In the genomic region with DNA sequence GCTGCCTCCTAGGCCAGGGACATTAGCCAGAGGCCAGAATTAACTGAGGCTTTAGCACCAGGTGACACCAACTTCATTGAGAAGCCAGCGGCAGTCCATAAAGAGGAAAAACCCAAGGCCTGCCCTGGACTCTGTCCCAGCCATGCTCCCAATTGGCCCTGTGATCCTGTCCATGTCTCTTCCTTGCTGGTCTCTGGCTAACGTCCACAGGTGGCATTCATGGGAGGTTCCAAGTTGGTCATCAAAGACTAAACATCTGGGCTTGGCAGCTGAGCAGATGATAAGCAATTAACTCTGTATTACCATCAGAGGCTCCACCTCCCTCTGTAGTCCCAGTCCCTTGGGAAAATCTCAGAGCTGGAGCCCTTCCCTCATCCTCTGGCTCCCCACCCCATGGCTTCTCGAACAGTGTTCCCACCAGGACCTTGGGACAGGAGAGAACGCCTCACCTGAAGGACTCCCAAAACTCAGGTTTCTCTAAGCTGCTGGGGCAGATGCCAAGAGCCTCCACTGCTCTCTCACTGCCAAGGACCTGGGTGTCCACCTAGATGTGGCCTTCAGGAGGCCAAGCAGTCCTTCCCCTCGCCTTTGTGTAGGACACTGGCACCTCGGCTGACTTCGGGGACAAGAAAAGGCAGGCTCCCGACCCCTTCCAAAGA, we compare ENCODE assay signal across 25 cellular contexts. TPM values are rescaled to one million over a fixed set of nuclear protein-coding genes. Genes with fewer than 3 reads are reported as not detected.
DNase-seq lines count a peak whose midpoint lies in the region; ATAC-seq and TF ChIP-seq lines count a peak whose summit lies in the region.
"Had no signal": no experiment of that assay in that cellular context is flagged by ENCODE, and none has a peak within 500 bp of the region (broad histone marks: within the 10 kb centered on the region; RNA-seq: fewer than 3 reads in every experiment).

No MANE protein-coding gene starts in this region.

- ATAC-seq in stimulated activated naive B cell treated with anti-CD40 and anti-IgM and Interleukin-4, amounts not matched to agents 10 μg/mL and 1 μg/mL and 100 μg/mL, for 72 hours (replicated peaks) = no peak
- ATAC-seq in HG03045 (IDR thresholded peaks at IDR 0.05; ENCODE audit: unreplicated experiment) = no peak
- ATAC-seq in HG02759 (IDR thresholded peaks at IDR 0.05; ENCODE audit: unreplicated experiment) = no peak
- no peak for ATAC-seq in naive thymus-derived CD8-positive, alpha-beta T cell
- ATAC-seq: left ventricle myocardium superior, right lobe of liver had no signal

- H3K4me3 Mint-ChIP-seq in activated CD4-positive, alpha-beta T cell treated with anti-CD3 and anti-CD28 coated beads, Interleukin-2, amount 10 ng/mL, durations not matched to agents 7 days and 5 days = no peak overlapping the region
- no peak overlapping the region for H3K4me3 Mint-ChIP-seq in IgD-negative memory B cell
- H3K4me3 Mint-ChIP-seq in stimulated activated naive B cell treated with anti-CD40 and anti-IgM and Interleukin-4, amounts not matched to agents 10 μg/mL and 1 μg/mL and 100 μg/mL, for 72 hours = no peak overlapping the region
- H3K4me3 Mint-ChIP-seq in naive thymus-derived CD8-positive, alpha-beta T cell = no peak overlapping the region

- H3K27ac Mint-ChIP-seq in activated CD4-positive, alpha-beta T cell treated with anti-CD3 and anti-CD28 coated beads, Interleukin-2, amount 10 ng/mL, durations not matched to agents 7 days and 5 days = peak overlapping the region; percentile 6
- peak overlapping the region in 2 of 3 donors; percentile 60 to 68 for H3K27ac Mint-ChIP-seq in IgD-negative memory B cell
- H3K27ac Mint-ChIP-seq in stimulated activated naive B cell treated with anti-CD40 and anti-IgM and Interleukin-4, amounts not matched to agents 10 μg/mL and 1 μg/mL and 100 μg/mL, for 72 hours = peak overlapping the region; percentile 15
- peak overlapping the region in 5 of 10 donors; percentile 24 to 84 (median 75) for H3K27ac Mint-ChIP-seq in naive thymus-derived CD8-positive, alpha-beta T cell

- no peaks in the 10 kb centered on the region for H3K4me1 Mint-ChIP-seq in activated CD4-positive, alpha-beta T cell treated with anti-CD3 and anti-CD28 coated beads, Interleukin-2, amount 10 ng/mL, durations not matched to agents 7 days and 5 days
- no peaks in the 10 kb centered on the region for H3K4me1 Mint-ChIP-seq in IgD-negative memory B cell
- peaks cover 2 to 6% of the 10 kb centered on the region in 2 donors for H3K4me1 Mint-ChIP-seq in stimulated activated naive B cell treated with anti-CD40 and anti-IgM and Interleukin-4, amounts not matched to agents 10 μg/mL and 1 μg/mL and 100 μg/mL, for 72 hours
- peaks cover 0 to 7% (median 3%) of the 10 kb centered on the region in 4 donors for H3K4me1 Mint-ChIP-seq in naive thymus-derived CD8-positive, alpha-beta T cell

- H3K27me3 Mint-ChIP-seq in activated CD4-positive, alpha-beta T cell treated with anti-CD3 and anti-CD28 coated beads, Interleukin-2, amount 10 ng/mL, durations not matched to agents 7 days and 5 days = no peaks in the 10 kb centered on the region
- H3K27me3 Mint-ChIP-seq in IgD-negative memory B cell = no peaks in the 10 kb centered on the region
- H3K27me3 Mint-ChIP-seq in stimulated activated naive B cell treated with anti-CD40 and anti-IgM and Interleukin-4, amounts not matched to agents 10 μg/mL and 1 μg/mL and 100 μg/mL, for 72 hours = no peaks in the 10 kb centered on the region
- no peaks in the 10 kb centered on the region for H3K27me3 Mint-ChIP-seq in naive thymus-derived CD8-positive, alpha-beta T cell

- H3K4me3 ChIP-seq in fibroblast of villous mesenchyme (ENCODE audit: low read depth, low read length) = no peak overlapping the region
- H3K4me3 ChIP-seq: right lobe of liver had no signal

- POLR2A ChIA-PET in activated CD4-positive, alpha-beta T cell treated with anti-CD3 and anti-CD28 coated beads, Interleukin-2, amount 10 ng/mL, durations not matched to agents 7 days and 5 days (lab: Charles Lee) = no interaction called here
- POLR2A ChIA-PET in naive thymus-derived CD8-positive, alpha-beta T cell (lab: Charles Lee) = no interaction called here

- CTCF ChIA-PET in activated CD4-positive, alpha-beta T cell treated with anti-CD3 and anti-CD28 coated beads, Interleukin-2, amount 10 ng/mL, durations not matched to agents 7 days and 5 days (lab: Charles Lee) = interaction anchor here (1.4 to 4.4 kb wide), 3 partner anchors 7 to 78 kb away, joined by 3 to 32 read pairs (median 3); no protein-coding TSS in a partner anchor

- H3K9me3 Mint-ChIP-seq in activated CD4-positive, alpha-beta T cell treated with anti-CD3 and anti-CD28 coated beads, Interleukin-2, amount 10 ng/mL, durations not matched to agents 7 days and 5 days = no peaks in the 10 kb centered on the region
- H3K9me3 Mint-ChIP-seq in IgD-negative memory B cell = no peaks in the 10 kb centered on the region
- no peaks in the 10 kb centered on the region for H3K9me3 Mint-ChIP-seq in stimulated activated naive B cell treated with anti-CD40 and anti-IgM and Interleukin-4, amounts not matched to agents 10 μg/mL and 1 μg/mL and 100 μg/mL, for 72 hours
- no peaks in the 10 kb centered on the region for H3K9me3 Mint-ChIP-seq in naive thymus-derived CD8-positive, alpha-beta T cell

- DNase-seq in activated CD4-positive, alpha-beta T cell treated with anti-CD3 and anti-CD28 coated beads, Interleukin-2, amount 10 ng/mL, durations not matched to agents 7 days and 5 days = no peak
- no peak for DNase-seq in activated CD4-positive, alpha-beta T cell treated with anti-CD3 and anti-CD28 coated beads, Interleukin-2, amount 50 U/mL, for 48 hours
- peak; percentile 24 for DNase-seq in fibroblast of villous mesenchyme (ENCODE audit: low read depth)
- DNase-seq in stimulated activated naive B cell treated with anti-CD40 and anti-IgM and Interleukin-4, amounts not matched to agents 10 μg/mL and 1 μg/mL and 100 μg/mL, for 72 hours = no peak
- no peak for DNase-seq in naive thymus-derived CD8-positive, alpha-beta T cell
- DNase-seq: activated CD8-positive, alpha-beta memory T cell treated with anti-CD3 and anti-CD28 coated beads, Interleukin-2, amount 50 U/mL, for 48 hours; activated effector memory CD4-positive, alpha-beta T cell treated with Interleukin-2 at 50 U/mL for 16 hours; DMS79; effector CD4-positive, alpha-beta T cell; erythroblast; foreskin melanocyte; GF-D8; GOT3; hippocampal formation; Kasumi-1; left ventricle myocardium superior; NCI-H1048; NCI-H187; right lobe of liver; Right ventricle myocardium superior; substantia nigra; T1000 had no signal

- no peak for TF ChIP-seq CTCF in fibroblast of villous mesenchyme (IDR thresholded peaks at IDR 0.05; ENCODE audit: insufficient read depth, low read depth, low read length)

- peaks cover 15% of the 10 kb centered on the region for H3K36me3 Mint-ChIP-seq in activated CD4-positive, alpha-beta T cell treated with anti-CD3 and anti-CD28 coated beads, Interleukin-2, amount 10 ng/mL, durations not matched to agents 7 days and 5 days (ENCODE audit: low read depth)
- H3K36me3 Mint-ChIP-seq in IgD-negative memory B cell = no peaks in the 10 kb centered on the region
- peaks cover 28 to 51% of the 10 kb centered on the region in 2 donors for H3K36me3 Mint-ChIP-seq in stimulated activated naive B cell treated with anti-CD40 and anti-IgM and Interleukin-4, amounts not matched to agents 10 μg/mL and 1 μg/mL and 100 μg/mL, for 72 hours
- peaks cover 0 to 30% (median 3%) of the 10 kb centered on the region in 3 donors for H3K36me3 Mint-ChIP-seq in naive thymus-derived CD8-positive, alpha-beta T cell

RNA-seq across cellular contexts. Expression of a gene that starts 40.4 kb away (rescaled TPM):
- not detected for total RNA-seq in activated CD4-positive, alpha-beta T cell treated with anti-CD3 and anti-CD28 coated beads, Interleukin-2, amount 10 ng/mL, durations not matched to agents 7 days and 5 days
- not detected for polyA plus RNA-seq in IgD-negative memory B cell
- not detected in 2 replicates for total RNA-seq in fibroblast of villous mesenchyme
- total RNA-seq in naive thymus-derived CD8-positive, alpha-beta T cell = under 1 TPM; 0.16 to 0.39 TPM
- under 1 TPM in 1 of 3 donors, not detected in 2; 0.05 TPM for polyA plus RNA-seq in naive thymus-derived CD8-positive, alpha-beta T cell
- total RNA-seq: left ventricle myocardium superior, Right ventricle myocardium superior had no signal

RNA-seq across cellular contexts. Expression of a gene that starts 47.4 kb away (rescaled TPM):
- 100 to 1,000 TPM; 118 to 122 TPM for total RNA-seq in activated CD4-positive, alpha-beta T cell treated with anti-CD3 and anti-CD28 coated beads, Interleukin-2, amount 10 ng/mL, durations not matched to agents 7 days and 5 days
- polyA plus RNA-seq in IgD-negative memory B cell = 43.4 TPM
- total RNA-seq in fibroblast of villous mesenchyme = 49.6 and 56.1 TPM in 2 replicates
- total RNA-seq in naive thymus-derived CD8-positive, alpha-beta T cell = 10 to 100 TPM; 53.1 to 57.9 TPM
- polyA plus RNA-seq in naive thymus-derived CD8-positive, alpha-beta T cell = 10 to 100 TPM; 12.2 to 26.9 (median 19.7) TPM

RNA-seq across cellular contexts. Expression of a gene that starts 49.8 kb away (rescaled TPM):
- total RNA-seq in activated CD4-positive, alpha-beta T cell treated with anti-CD3 and anti-CD28 coated beads, Interleukin-2, amount 10 ng/mL, durations not matched to agents 7 days and 5 days = 10 to 100 TPM; 12.0 to 12.8 TPM
- polyA plus RNA-seq in IgD-negative memory B cell = 6.6 TPM
- total RNA-seq in fibroblast of villous mesenchyme = 17.1 and 19.0 TPM in 2 replicates
- total RNA-seq in naive thymus-derived CD8-positive, alpha-beta T cell = 10 to 100 TPM; 10.4 to 10.8 TPM
- 10 to 100 TPM in 2 of 3 donors, 1 to 10 TPM in 1; 9.6 to 15.6 (median 12.6) TPM for polyA plus RNA-seq in naive thymus-derived CD8-positive, alpha-beta T cell
